1 cellular context compared by ENCODE assay signal in genomic region chr2:225937625-225938024, GRCh38.
TF ChIP-seq lines count a peak whose summit lies in the region.

No MANE protein-coding gene starts in this region.

TF ChIP-seq in HepG2, 621 proteins besides CTCF, POLR2A, EP300 and RAD21 (continued from another document):
- peak; percentile 94 for TF ChIP-seq MIER2 (CRISPR knock-in tag; IDR thresholded peaks at IDR 0.05)
